In genomic region chr13:26253787-26254582, GRCh38 we compare ENCODE assay signal across 8 cellular contexts. TPM values are rescaled to one million over a fixed set of nuclear protein-coding genes. Genes with fewer than 3 reads are reported as not detected.
DNase-seq lines count a peak whose midpoint lies in the region; ATAC-seq lines count a peak whose summit lies in the region.

Gene CDK8 (plus strand): TSS chr13:26254129. CDS start chr13:26254642, 513 bp downstream.

- H3K36me3 Mint-ChIP-seq in activated T-helper 1 cell treated with anti-CD3 and anti-CD28 coated beads, Interleukin-12 subunit alpha, Interleukin-12 subunit beta, Interleukin-2, Interleukin-4 antibody, amounts not matched to agents 30 ng/mL and 10 ng/mL and 1 ng/mL, durations not matched to agents 14 hours and 24 hours and 36 hours (ENCODE audit: low read depth): peaks cover 3% of the 10 kb centered on the region
- H3K36me3 Mint-ChIP-seq in naive B cell: peaks cover 0 to 8% of the 10 kb centered on the region in 2 donors
- H3K36me3 Mint-ChIP-seq in stimulated activated effector memory CD8-positive, alpha-beta T cell treated with anti-CD3 and anti-CD28 coated beads, Interleukin-12 subunit alpha, Interleukin-12 subunit beta, amount 100 ng/mL, for 72 hours: peaks cover 6% of the 10 kb centered on the region

- H3K27ac Mint-ChIP-seq in activated T-helper 1 cell treated with anti-CD3 and anti-CD28 coated beads, Interleukin-12 subunit alpha, Interleukin-12 subunit beta, Interleukin-2, Interleukin-4 antibody, amounts not matched to agents 30 ng/mL and 10 ng/mL and 1 ng/mL, durations not matched to agents 14 hours and 24 hours and 36 hours: peak within 1 kb of the TSS; percentile 88
- H3K27ac Mint-ChIP-seq in naive B cell: peak within 1 kb of the TSS; percentile 86 to 94 (median 86)
- H3K27ac Mint-ChIP-seq in stimulated activated effector memory CD8-positive, alpha-beta T cell treated with anti-CD3 and anti-CD28 coated beads, Interleukin-12 subunit alpha, Interleukin-12 subunit beta, amount 100 ng/mL, for 72 hours: peak within 1 kb of the TSS; percentile 90

- ATAC-seq in naive B cell (ENCODE audit: low read depth in 2 of 2): peak; percentile 85
- peak; percentile 93 for ATAC-seq in stimulated activated effector memory CD8-positive, alpha-beta T cell treated with anti-CD3 and anti-CD28 coated beads, Interleukin-12 subunit alpha, Interleukin-12 subunit beta, amount 100 ng/mL, for 72 hours

- DNase-seq in EH (ENCODE audit: low read depth) (peak; percentile 88), GOT3 (lab: John Stamatoyannopoulos, UW) (peak; percentile 80), LHCN-M2 (ENCODE audit: low read depth) (peak; percentile 94), RPMI7951 (ENCODE audit: low read depth) (peak; percentile 92), fibroblast of gingiva (ENCODE audit: low read depth) (peak; percentile 97), naive B cell (peak; percentile 91)
- peak; percentile 80 for DNase-seq in activated T-helper 1 cell treated with anti-CD3 and anti-CD28 coated beads, Interleukin-12 subunit alpha, Interleukin-12 subunit beta, Interleukin-2, Interleukin-4 antibody, amounts not matched to agents 30 ng/mL and 10 ng/mL and 1 ng/mL, durations not matched to agents 14 hours and 24 hours and 36 hours (ENCODE audit: low spot score)
- DNase-seq in stimulated activated effector memory CD8-positive, alpha-beta T cell treated with anti-CD3 and anti-CD28 coated beads, Interleukin-12 subunit alpha, Interleukin-12 subunit beta, amount 100 ng/mL, for 72 hours (ENCODE audit: low spot score in 2 of 2): peak; percentile 83 to 93

- H3K4me1 Mint-ChIP-seq in activated T-helper 1 cell treated with anti-CD3 and anti-CD28 coated beads, Interleukin-12 subunit alpha, Interleukin-12 subunit beta, Interleukin-2, Interleukin-4 antibody, amounts not matched to agents 30 ng/mL and 10 ng/mL and 1 ng/mL, durations not matched to agents 14 hours and 24 hours and 36 hours (ENCODE audit: low read depth): peaks cover 25% of the 10 kb centered on the region
- H3K4me1 Mint-ChIP-seq in naive B cell: peaks cover 17 to 31% (median 29%) of the 10 kb centered on the region in 3 donors
- peaks cover 18% of the 10 kb centered on the region for H3K4me1 Mint-ChIP-seq in stimulated activated effector memory CD8-positive, alpha-beta T cell treated with anti-CD3 and anti-CD28 coated beads, Interleukin-12 subunit alpha, Interleukin-12 subunit beta, amount 100 ng/mL, for 72 hours

- peaks cover 2% of the 10 kb centered on the region for H3K27me3 Mint-ChIP-seq in activated T-helper 1 cell treated with anti-CD3 and anti-CD28 coated beads, Interleukin-12 subunit alpha, Interleukin-12 subunit beta, Interleukin-2, Interleukin-4 antibody, amounts not matched to agents 30 ng/mL and 10 ng/mL and 1 ng/mL, durations not matched to agents 14 hours and 24 hours and 36 hours (ENCODE audit: insufficient read depth)
- no peaks in the 10 kb centered on the region for H3K27me3 Mint-ChIP-seq in naive B cell

- intact Hi-C loops in activated T-helper 1 cell treated with anti-CD3 and anti-CD28 coated beads, Interleukin-12 subunit alpha, Interleukin-12 subunit beta, Interleukin-2, Interleukin-4 antibody, amounts not matched to agents 30 ng/mL and 10 ng/mL and 1 ng/mL, durations not matched to agents 14 hours and 24 hours and 36 hours (cut with micrococcal nuclease): loop anchor here (1.0 to 10.0 kb wide), 6 partner anchors 33 to 1885 kb away; partner anchors contain the start of genes LNX2, MTMR6, PAN3 and POLR1D

- peak within 1 kb of the TSS; percentile 91 for H3K4me3 Mint-ChIP-seq in activated T-helper 1 cell treated with anti-CD3 and anti-CD28 coated beads, Interleukin-12 subunit alpha, Interleukin-12 subunit beta, Interleukin-2, Interleukin-4 antibody, amounts not matched to agents 30 ng/mL and 10 ng/mL and 1 ng/mL, durations not matched to agents 14 hours and 24 hours and 36 hours
- H3K4me3 Mint-ChIP-seq in naive B cell: peak within 1 kb of the TSS; percentile 85 to 99 (median 93)
- H3K4me3 Mint-ChIP-seq in stimulated activated effector memory CD8-positive, alpha-beta T cell treated with anti-CD3 and anti-CD28 coated beads, Interleukin-12 subunit alpha, Interleukin-12 subunit beta, amount 100 ng/mL, for 72 hours: peak within 1 kb of the TSS; percentile 83

- H3K9me3 Mint-ChIP-seq in activated T-helper 1 cell treated with anti-CD3 and anti-CD28 coated beads, Interleukin-12 subunit alpha, Interleukin-12 subunit beta, Interleukin-2, Interleukin-4 antibody, amounts not matched to agents 30 ng/mL and 10 ng/mL and 1 ng/mL, durations not matched to agents 14 hours and 24 hours and 36 hours: no peaks in the 10 kb centered on the region
- no peaks in the 10 kb centered on the region for H3K9me3 Mint-ChIP-seq in naive B cell
- H3K9me3 Mint-ChIP-seq in stimulated activated effector memory CD8-positive, alpha-beta T cell treated with anti-CD3 and anti-CD28 coated beads, Interleukin-12 subunit alpha, Interleukin-12 subunit beta, amount 100 ng/mL, for 72 hours: no peaks in the 10 kb centered on the region

RNA-seq across cellular contexts. Expression of gene CDK8, which starts in this region (rescaled TPM):
- total RNA-seq in LHCN-M2 (2014; rRNA removed): 19.8 and 22.5 TPM in 2 replicates
- 6.9 TPM for polyA plus RNA-seq in LHCN-M2 (2012)
- 12.9 and 18.9 TPM in 2 replicates for total RNA-seq in RPMI7951 (2014; rRNA removed; shearing (Covaris generic))
- 18.4 and 18.9 TPM in 2 replicates for total RNA-seq in activated T-helper 1 cell treated with anti-CD3 and anti-CD28 coated beads, Interleukin-12 subunit alpha, Interleukin-12 subunit beta, Interleukin-2, Interleukin-4 antibody, amounts not matched to agents 30 ng/mL and 10 ng/mL and 1 ng/mL, durations not matched to agents 14 hours and 24 hours and 36 hours
- polyA plus RNA-seq in naive B cell (ENCODE audit: low read depth in 6 of 6): 1 to 10 TPM; 3.5 to 6.0 (median 4.2) TPM

Comparison
In these comparisons a context has a peak if more than half of its experiments do, and no peak if none do; other contexts are left out.
1. Peak in every context shown above with its lines: DNase-seq and ATAC-seq.